In genomic region chr13:52991344-52992020, GRCh38 we compare ENCODE assay signal across 32 cellular contexts. TPM values are rescaled to one million over a fixed set of nuclear protein-coding genes. Genes with fewer than 3 reads are reported as not detected.
"Had no signal": no experiment of that assay in that cellular context is flagged by ENCODE, and none has a peak within 500 bp of the region (broad histone marks: within the 10 kb centered on the region; RNA-seq: fewer than 3 reads in every experiment).

No MANE protein-coding gene starts in this region.

- H3K4me3 Mint-ChIP-seq: activated CD4-positive, alpha-beta T cell treated with anti-CD3 and anti-CD28 coated beads for 36 hours; activated CD4-positive, alpha-beta T cell treated with anti-CD3 and anti-CD28 coated beads, Interleukin-2, amount 10 ng/mL, durations not matched to agents 7 days and 5 days; activated CD8-positive, alpha-beta T cell treated with anti-CD3 and anti-CD28 coated beads, Interleukin-2, amount 10 ng/mL, durations not matched to agents 7 days and 5 days; activated naive CD4-positive, alpha-beta T cell treated with anti-CD3 and anti-CD28 coated beads, Interleukin-2, amount 50 U/mL, for 24 hours; activated naive CD8-positive, alpha-beta T cell treated with anti-CD3 and anti-CD28 coated beads, Interleukin-2, amount 10 ng/mL, durations not matched to agents 7 days and 5 days; activated T-cell treated with anti-CD3 and anti-CD28 coated beads, Interleukin-2, amount 50 U/mL, for 24 hours; central memory CD8-positive, alpha-beta T cell had no signal

- H3K27me3 Mint-ChIP-seq: activated naive CD8-positive, alpha-beta T cell treated with anti-CD3 and anti-CD28 coated beads, Interleukin-2, amount 10 ng/mL, durations not matched to agents 7 days and 5 days had no signal

- H3K4me3 ChIP-seq: ascending aorta, cardiac muscle cell, Peyer's patch, SJSA1 had no signal

- H3K4me1 Mint-ChIP-seq: activated CD4-positive, alpha-beta T cell treated with anti-CD3 and anti-CD28 coated beads for 36 hours; activated CD4-positive, alpha-beta T cell treated with anti-CD3 and anti-CD28 coated beads, Interleukin-2, amount 10 ng/mL, durations not matched to agents 7 days and 5 days; activated naive CD4-positive, alpha-beta T cell treated with anti-CD3 and anti-CD28 coated beads, Interleukin-2, amount 50 U/mL, for 24 hours; activated naive CD8-positive, alpha-beta T cell treated with anti-CD3 and anti-CD28 coated beads, Interleukin-2, amount 10 ng/mL, durations not matched to agents 7 days and 5 days; central memory CD8-positive, alpha-beta T cell had no signal

- H3K9me3 Mint-ChIP-seq: activated CD4-positive, alpha-beta T cell treated with anti-CD3 and anti-CD28 coated beads, Interleukin-2, amount 10 ng/mL, durations not matched to agents 7 days and 5 days; activated naive CD4-positive, alpha-beta T cell treated with anti-CD3 and anti-CD28 coated beads, Interleukin-2, amount 50 U/mL, for 24 hours; activated naive CD8-positive, alpha-beta T cell treated with anti-CD3 and anti-CD28 coated beads, Interleukin-2, amount 10 ng/mL, durations not matched to agents 7 days and 5 days; activated T-cell treated with anti-CD3 and anti-CD28 coated beads, Interleukin-2, amount 50 U/mL, for 24 hours; activated T-helper 2 cell treated with anti-CD3 and anti-CD28 coated beads, Interferon-gamma antibody, Interleukin-2, Interleukin-4, amounts not matched to agents 10 μg/mL and 5 μg/mL and 100 μg/mL, durations not matched to agents 14 hours and 24 hours and 36 hours; central memory CD8-positive, alpha-beta T cell had no signal

- ATAC-seq: activated CD4-positive, alpha-beta T cell treated with anti-CD3 and anti-CD28 coated beads for 36 hours; activated CD8-positive, alpha-beta T cell treated with anti-CD3 and anti-CD28 coated beads, Interleukin-2, amount 10 ng/mL, durations not matched to agents 7 days and 5 days had no signal

- DNase-seq: activated CD4-positive, alpha-beta T cell treated with anti-CD3 and anti-CD28 coated beads for 36 hours; activated CD4-positive, alpha-beta T cell treated with anti-CD3 and anti-CD28 coated beads, Interleukin-2, amount 10 ng/mL, durations not matched to agents 7 days and 5 days; activated CD4-positive, alpha-beta T cell treated with anti-CD3 and anti-CD28 coated beads, Interleukin-2, amount 50 U/mL, for 48 hours; activated CD8-positive, alpha-beta T cell treated with anti-CD3 and anti-CD28 coated beads, Interleukin-2, amount 10 ng/mL, durations not matched to agents 7 days and 5 days; activated gamma-delta T cell; activated naive CD4-positive, alpha-beta T cell treated with Interleukin-2 at 50 U/mL for 16 hours; activated naive CD8-positive, alpha-beta T cell treated with anti-CD3 and anti-CD28 coated beads, Interleukin-2, amount 10 ng/mL, durations not matched to agents 7 days and 5 days; activated T-cell treated with anti-CD3 and anti-CD28 coated beads, Interleukin-2, amount 50 U/mL, for 24 hours; amygdala; NCI-H1105; NCI-H1417 treated with DMSO at 0.1 percent for 48 hours; NCI-H187 treated with DMSO at 0.1 percent for 48 hours; NCI-H2081; NCI-H2171 treated with DMSO at 0.1 percent for 48 hours; NCI-H2227 treated with DMSO at 0.1 percent for 48 hours; NCI-H446; NCI-H524 treated with DMSO at 0.1 percent for 48 hours; Peyer's patch; RPMI8226; SHP77 treated with DMSO at 0.1 percent for 48 hours; SW 1271; T-helper 1 cell; T-helper 2 cell; T-helper 9 cell; WERI-Rb-1 had no signal

- H3K4me1 ChIP-seq: ascending aorta, Peyer's patch, SJSA1 had no signal

- H3K27me3 ChIP-seq: ascending aorta, cardiac muscle cell, Peyer's patch, SJSA1 had no signal

- H3K27ac Mint-ChIP-seq: activated CD4-positive, alpha-beta T cell treated with anti-CD3 and anti-CD28 coated beads for 36 hours; activated CD4-positive, alpha-beta T cell treated with anti-CD3 and anti-CD28 coated beads, Interleukin-2, amount 10 ng/mL, durations not matched to agents 7 days and 5 days; activated CD8-positive, alpha-beta T cell treated with anti-CD3 and anti-CD28 coated beads, Interleukin-2, amount 10 ng/mL, durations not matched to agents 7 days and 5 days; activated naive CD4-positive, alpha-beta T cell treated with anti-CD3 and anti-CD28 coated beads, Interleukin-2, amount 50 U/mL, for 24 hours; activated naive CD8-positive, alpha-beta T cell treated with anti-CD3 and anti-CD28 coated beads, Interleukin-2, amount 10 ng/mL, durations not matched to agents 7 days and 5 days; activated T-cell treated with anti-CD3 and anti-CD28 coated beads, Interleukin-2, amount 50 U/mL, for 24 hours; activated T-helper 2 cell treated with anti-CD3 and anti-CD28 coated beads, Interferon-gamma antibody, Interleukin-2, Interleukin-4, amounts not matched to agents 10 μg/mL and 5 μg/mL and 100 μg/mL, durations not matched to agents 14 hours and 24 hours and 36 hours had no signal

- H3K9me3 ChIP-seq: ascending aorta, Peyer's patch, SJSA1 had no signal

- H3K36me3 ChIP-seq: ascending aorta, cardiac muscle cell, Peyer's patch, SJSA1, WERI-Rb-1 had no signal

- H3K36me3 Mint-ChIP-seq: activated naive CD4-positive, alpha-beta T cell treated with anti-CD3 and anti-CD28 coated beads, Interleukin-2, amount 50 U/mL, for 24 hours; activated naive CD8-positive, alpha-beta T cell treated with anti-CD3 and anti-CD28 coated beads, Interleukin-2, amount 10 ng/mL, durations not matched to agents 7 days and 5 days had no signal

- H3K27ac ChIP-seq: ascending aorta, cardiac muscle cell, Peyer's patch, SJSA1, WERI-Rb-1 had no signal

RNA-seq across cellular contexts. Expression of gene OLFM4, which starts 37.1 kb away (rescaled TPM):
- total RNA-seq: activated CD4-positive, alpha-beta T cell treated with anti-CD3 and anti-CD28 coated beads for 36 hours; activated CD4-positive, alpha-beta T cell treated with anti-CD3 and anti-CD28 coated beads, Interleukin-2, amount 10 ng/mL, durations not matched to agents 7 days and 5 days; activated CD8-positive, alpha-beta T cell treated with anti-CD3 and anti-CD28 coated beads, Interleukin-2, amount 10 ng/mL, durations not matched to agents 7 days and 5 days; activated naive CD8-positive, alpha-beta T cell treated with anti-CD3 and anti-CD28 coated beads, Interleukin-2, amount 10 ng/mL, durations not matched to agents 7 days and 5 days; activated T-helper 2 cell treated with anti-CD3 and anti-CD28 coated beads, Interferon-gamma antibody, Interleukin-2, Interleukin-4, amounts not matched to agents 10 μg/mL and 5 μg/mL and 100 μg/mL, durations not matched to agents 14 hours and 24 hours and 36 hours; ascending aorta; cardiac muscle cell; MCF 10A; SJSA1 had no signal
- polyA plus RNA-seq: cardiac muscle cell had no signal
